ENCODE assay signal across 16 cellular contexts in the genomic region with DNA sequence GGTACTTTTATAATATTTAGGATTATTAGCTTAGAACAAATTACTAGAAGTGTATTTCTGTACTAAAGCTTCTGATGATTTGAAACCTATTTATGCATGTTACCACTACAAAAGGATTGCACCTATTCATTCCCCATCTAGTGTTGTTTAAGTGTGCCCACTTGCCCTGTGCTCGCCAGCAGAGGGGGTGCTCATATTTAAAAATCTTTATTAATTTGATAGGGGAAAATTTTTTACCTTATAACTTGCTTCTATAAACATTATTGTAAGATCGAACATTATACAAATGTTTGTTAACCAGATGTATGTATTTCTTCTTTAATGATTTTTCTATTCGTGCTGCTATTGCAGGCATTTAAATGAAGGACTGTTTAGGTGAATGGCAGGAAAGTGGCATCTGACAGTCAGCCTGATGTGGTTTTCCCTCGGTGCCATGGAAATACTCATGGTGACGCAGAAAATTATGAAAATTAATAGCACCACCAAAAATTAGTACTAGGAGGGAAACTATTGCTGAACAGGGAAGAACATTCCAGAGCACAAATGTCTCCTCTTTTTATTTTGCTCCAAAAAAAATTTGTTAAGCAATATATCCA. TPM values are rescaled to one million over a fixed set of nuclear protein-coding genes. Genes with fewer than 3 reads are reported as not detected.
A peak's percentile ranks its signal among the peaks of the same experiment; 100 is the strongest.
DNase-seq lines count a peak whose midpoint lies in the region; ATAC-seq, FAIRE-seq and TF ChIP-seq lines count a peak whose summit lies in the region.
"Had no signal": no experiment of that assay in that cellular context is flagged by ENCODE, and none has a peak within 500 bp of the region (broad histone marks: within the 10 kb centered on the region; RNA-seq: fewer than 3 reads in every experiment).

No MANE protein-coding gene starts in this region.

- no peaks in the 10 kb centered on the region for H3K4me1 ChIP-seq in keratinocyte (ENCODE audit: control insufficient read depth, extremely low read depth, insufficient read depth, low read length)

- H3K27me3 ChIP-seq in BJ (ENCODE audit: control insufficient read depth, insufficient read depth, low read length) (peaks cover 2% of the 10 kb centered on the region; the same call in 1 of the 2 replicates), keratinocyte (ENCODE audit: control insufficient read depth, extremely low read depth, insufficient read depth, low read length) (peaks cover 14% of the 10 kb centered on the region)
- H3K27me3 ChIP-seq: adrenal gland had no signal

- DNase-seq in BJ (ENCODE audit: low read depth) (no peak), HFF-Myc (ENCODE audit: extremely low read depth, low read depth) (no peak), keratinocyte (ENCODE audit: low read depth, low spot score) (no peak), NCI-H1048 (lab: John Stamatoyannopoulos, UW) (no peak), NCI-H2029 treated with DMSO at 0.1 percent for 48 hours (lab: John Stamatoyannopoulos, UW) (no peak), COLO668 (lab: John Stamatoyannopoulos, UW; ENCODE audit: unreplicated experiment) (no peak)
- DNase-seq: activated T-cell treated with anti-CD3 and anti-CD28 coated beads for 4 hours; effector memory CD8-positive, alpha-beta T cell; immature natural killer cell; naive B cell; NCI-H1930; OCI-M1 had no signal

- CTCF ChIA-PET in BJ (lab: Yijun Ruan, JAX), result interaction anchor here (0.7 to 9.0 kb wide), 4 partner anchors 10 to 187 kb away, joined by 3 to 49 read pairs (median 4); no protein-coding TSS in a partner anchor

- no peak overlapping the region for H3K4me2 ChIP-seq in keratinocyte (ENCODE audit: control insufficient read depth, extremely low read depth, insufficient read depth, low read depth, low read length)

- TF ChIP-seq CTCF in BJ (IDR thresholded peaks at IDR 0.05; ENCODE audit: insufficient read depth, low read depth, low read length) (peak; percentile 28), HFF-Myc (IDR thresholded peaks at IDR 0.05; ENCODE audit: low read depth, low read length, missing control alignments) (peak; percentile 17), keratinocyte (optimal IDR thresholded peaks at IDR 0.05 in 1 of 3, IDR thresholded peaks at IDR 0.05 in 1 of 3, conservative IDR thresholded peaks at IDR 0.05 in 1 of 3; ENCODE audit: extremely low read depth in 1 of 3, insufficient read depth in 2 of 3, low read length in 3 of 3) (peak; percentile 9 to 15 (median 13))

- H3K79me2 ChIP-seq in keratinocyte (ENCODE audit: control insufficient read depth, insufficient read depth, low read length), result no peaks in the 10 kb centered on the region

- no peaks in the 10 kb centered on the region for H3K36me3 ChIP-seq in BJ (ENCODE audit: control insufficient read depth, insufficient read depth, low read length)
- H3K36me3 ChIP-seq in keratinocyte (ENCODE audit: control insufficient read depth in 2 of 2, extremely low read depth in 1 of 2, insufficient read depth in 2 of 2, low read length in 2 of 2), result no peaks in the 10 kb centered on the region
- H3K36me3 ChIP-seq: adrenal gland had no signal

- no peak overlapping the region for H3K9ac ChIP-seq in keratinocyte (ENCODE audit: control insufficient read depth, extremely low read depth, insufficient read depth, low read length)

- H3K4me3 ChIP-seq in BJ (ENCODE audit: low read depth, low read length), result no peak overlapping the region
- H3K4me3 ChIP-seq in HFF-Myc (replicated peaks; ENCODE audit: low read depth, low read length), result no peak overlapping the region
- H3K4me3 ChIP-seq in keratinocyte (ENCODE audit: control insufficient read depth in 2 of 3, extremely low read depth in 1 of 3, insufficient read depth in 2 of 3, low read depth in 1 of 3, low read length in 3 of 3), result no peak overlapping the region
- H3K4me3 ChIP-seq: adrenal gland had no signal

- peak overlapping the region; percentile 65 for H3K27ac ChIP-seq in angular gyrus (ENCODE audit: low read depth, low read length)
- H3K27ac ChIP-seq in keratinocyte (ENCODE audit: control insufficient read depth, insufficient read depth, low read length), result no peak overlapping the region

- no peak overlapping the region for H2AFZ ChIP-seq in keratinocyte (ENCODE audit: control insufficient read depth, low read length)

- FAIRE-seq in keratinocyte (lab: Jason Lieb, UNC), result no peak
- FAIRE-seq: HTR-8/SVneo had no signal

- no peaks in the 10 kb centered on the region for H3K9me3 ChIP-seq in keratinocyte (ENCODE audit: control insufficient read depth, low read depth, low read length)
- H3K9me3 ChIP-seq: adrenal gland had no signal

- no peak for ATAC-seq in HG03520 (IDR thresholded peaks at IDR 0.05; ENCODE audit: unreplicated experiment)
- ATAC-seq: effector memory CD8-positive, alpha-beta T cell had no signal

- dilution Hi-C loops in keratinocyte (cut with MboI; ENCODE audit: extremely low pct_ligation_motif_present, low sequenced_read_pairs), result no loop called here

- POLR2A ChIA-PET in BJ (lab: Charles Lee), result no interaction called here

- H4K20me1 ChIP-seq in keratinocyte (ENCODE audit: control insufficient read depth, extremely low read depth, insufficient read depth, low read length), result no peaks in the 10 kb centered on the region

- H3K9me1 ChIP-seq in keratinocyte (ENCODE audit: control insufficient read depth, extremely low read depth, insufficient read depth, low read length), result no peaks in the 10 kb centered on the region

RNA-seq across cellular contexts. Expression of a gene that starts 44.1 kb away (rescaled TPM):
- polyA plus RNA-seq in BJ (2011; rRNA removed) (0.10 and 0.22 TPM in 2 replicates), keratinocyte (0.06 TPM in 1 of 3 replicates, not detected in the others)
- polyA minus RNA-seq in BJ (2011; rRNA and poly(A)+ RNA removed), result 0.05 and 0.10 TPM in 2 replicates
- not detected for polyA plus RNA-seq in keratinocyte (2011; ENCODE audit: low read depth)
- polyA plus RNA-seq in keratinocyte (2011; cell fraction: cytosol; rRNA removed), result not detected in 2 replicates
- polyA plus RNA-seq in keratinocyte (2011; cell fraction: nucleus; rRNA removed), result not detected in 2 replicates
- polyA plus RNA-seq in keratinocyte (2012; ENCODE audit: low replicate concordance), result not detected in 2 replicates
- polyA minus RNA-seq in keratinocyte, result not detected in 3 replicates
- not detected for polyA minus RNA-seq in keratinocyte (2011; cell fraction: cytosol; rRNA and poly(A)+ RNA removed)
- not detected in 2 replicates for polyA minus RNA-seq in keratinocyte (2011; cell fraction: nucleus; rRNA and poly(A)+ RNA removed)
- polyA plus RNA-seq: immature natural killer cell had no signal
